Comparison of ENCODE assay signal across 8 cellular contexts in the genomic region with DNA sequence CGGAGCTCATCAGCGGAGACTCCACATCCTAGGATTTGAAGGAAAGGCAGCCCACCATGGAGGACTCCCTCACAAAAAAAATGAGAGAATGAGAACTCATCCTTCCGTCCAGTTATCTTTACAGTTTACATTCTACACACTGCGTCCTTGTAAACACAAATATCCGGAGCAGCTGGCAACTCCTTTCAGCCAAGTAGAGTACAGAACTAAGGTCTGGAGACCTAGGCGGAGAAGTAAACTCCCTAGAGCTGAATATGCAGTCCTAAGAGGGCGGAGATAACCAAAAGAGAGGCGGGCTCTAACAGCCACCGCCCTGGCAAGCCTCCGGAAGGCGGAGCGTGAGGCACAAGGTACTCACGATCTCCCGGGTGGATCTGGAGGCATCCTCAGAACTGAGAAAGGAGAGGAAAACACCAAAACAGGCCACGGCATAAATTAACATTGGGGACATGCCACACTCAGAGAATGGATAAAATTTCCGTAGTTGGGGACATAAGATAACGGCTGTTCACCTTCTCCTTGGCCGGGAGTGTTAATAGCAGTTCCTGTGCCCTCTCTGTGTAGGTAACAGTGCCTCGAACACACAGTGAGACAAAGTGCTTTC. TPM values are rescaled to one million over a fixed set of nuclear protein-coding genes. Genes with fewer than 3 reads are reported as not detected.
DNase-seq lines count a peak whose midpoint lies in the region; ATAC-seq and TF ChIP-seq lines count a peak whose summit lies in the region.

No MANE protein-coding gene starts in this region.

- H3K4me1 ChIP-seq in HEK293 (ENCODE audit: control insufficient read depth, insufficient read depth, low read length) (peaks cover 15% of the 10 kb centered on the region), lower lobe of right lung (peaks cover 26% of the 10 kb centered on the region)

- H3K9me3 ChIP-seq in HEK293 (ENCODE audit: control insufficient read depth, insufficient read depth, low read depth, low read length), result no peaks in the 10 kb centered on the region
- H3K9me3 ChIP-seq in lower lobe of right lung, result no peaks in the 10 kb centered on the region

- peak; percentile 13 to 38 for ATAC-seq in lower lobe of right lung
- no peak for ATAC-seq in HG03342 (IDR thresholded peaks at IDR 0.05; ENCODE audit: unreplicated experiment)

- no peaks in the 10 kb centered on the region for H3K27me3 ChIP-seq in lower lobe of right lung (ENCODE audit: low read depth)

- H3K27ac ChIP-seq in HEK293 (ENCODE audit: extremely low read depth, low read depth, low read length), result peak overlapping the region; percentile 83
- peak overlapping the region; percentile 94 for H3K27ac ChIP-seq in lower lobe of right lung

- H3K36me3 ChIP-seq in HEK293 (ENCODE audit: control insufficient read depth in 2 of 2, insufficient read depth in 1 of 2, low read length in 2 of 2), result peaks cover 0 to 2% of the 10 kb centered on the region in 2 experiments; a peak in 1 of 3 replicates
- H3K36me3 ChIP-seq in lower lobe of right lung, result peaks cover 1% of the 10 kb centered on the region

- POLR2A ChIA-PET in HEK293 (lab: Yijun Ruan, JAX), result interaction anchor here (0.6 to 6.8 kb wide), 34 partner anchors 11 to 1479 kb away, joined by 3 to 242 read pairs (median 5); partner anchors contain the start of genes COMMD4, IMP3, MAN2C1 and PPCDC

- DNase-seq in AG08395 (ENCODE audit: low spot score) (peak; percentile 48), NCI-H748 (lab: John Stamatoyannopoulos, UW; ENCODE audit: unreplicated experiment) (peak; percentile 81), dermis microvascular lymphatic vessel endothelial cell (ENCODE audit: low read depth in 2 of 2) (peak; percentile 48 to 81), lower lobe of right lung (peak; percentile 88)
- DNase-seq in activated CD4-positive, alpha-beta T cell treated with anti-CD3 and anti-CD28 coated beads, Interleukin-2, amount 50 U/mL, for 4 hours, result peak; percentile 71
- peak; percentile 53 to 79 (median 61) for DNase-seq in stimulated activated CD4-positive, alpha-beta T cell treated with anti-CD3 and anti-CD28 coated beads, TNF-alpha, amount 100 ng/mL, for 24 hours (ENCODE audit: low read depth in 3 of 3)

- TF ChIP-seq CTCF in HEK293 (tag by site-specific recombination; IDR thresholded peaks at IDR 0.05) (no peak), lower lobe of right lung (IDR thresholded peaks at IDR 0.05) (no peak)

- CTCF ChIA-PET in HEK293 (lab: Yijun Ruan, JAX), result interaction anchor here (0.6 to 7.5 kb wide), 8 partner anchors 32 to 270 kb away, joined by 3 to 63 read pairs (median 4); partner anchors contain the start of gene MAN2C1

- intact Hi-C loops in lower lobe of right lung (cut with DNase I), result no loop called here

- H3K4me3 ChIP-seq in HEK293 (ENCODE audit: low read depth, low read length) (peak overlapping the region; percentile 56), lower lobe of right lung (peak overlapping the region; percentile 96)

TF ChIP-seq in HEK293, 187 proteins besides CTCF, POLR2A, EP300 and RAD21 (continues in another document):
- TF ChIP-seq ZNF302 (tag by site-specific recombination; IDR thresholded peaks at IDR 0.05; ENCODE audit: low read depth) (no peak), ZNF24 (tag by site-specific recombination; IDR thresholded peaks at IDR 0.05) (0 out of 2 replicates have a peak, but pooled peaks have one; percentile 15), ZNF221 (tag by site-specific recombination; IDR thresholded peaks at IDR 0.05; ENCODE audit: borderline replicate concordance) (no peak), ZNF157 (tag by site-specific recombination; IDR thresholded peaks at IDR 0.05) (no peak), TCF7L2 (IDR thresholded peaks at IDR 0.05; ENCODE audit: borderline replicate concordance, low read depth, low read length) (no peak), KLF10 (tag by site-specific recombination; IDR thresholded peaks at IDR 0.05) (peak; percentile 83), ZNF335 (tag by site-specific recombination; conservative IDR thresholded peaks at IDR 0.05) (peak; percentile 69), PRDM1 (tag by site-specific recombination; IDR thresholded peaks at IDR 0.05) (peak; percentile 74), ZNF202 (tag by site-specific recombination; IDR thresholded peaks at IDR 0.05; ENCODE audit: borderline replicate concordance) (no peak), ZNF514 (tag by site-specific recombination; IDR thresholded peaks at IDR 0.05) (no peak), ZNF624 (tag by site-specific recombination; IDR thresholded peaks at IDR 0.05) (no peak), ZNF791 (tag by site-specific recombination; IDR thresholded peaks at IDR 0.05) (no peak), SCRT2 (tag by site-specific recombination; IDR thresholded peaks at IDR 0.05) (no peak), ZNF521 (tag by site-specific recombination; IDR thresholded peaks at IDR 0.05) (no peak), OVOL3 (tag by site-specific recombination; IDR thresholded peaks at IDR 0.05) (no peak), ZNF777 (tag by site-specific recombination; IDR thresholded peaks at IDR 0.05; ENCODE audit: borderline replicate concordance) (no peak), ZNF133 (tag by site-specific recombination; IDR thresholded peaks at IDR 0.05) (no peak), ZNF239 (tag by site-specific recombination; IDR thresholded peaks at IDR 0.05) (no peak)
- TF ChIP-seq, protein P1, sequence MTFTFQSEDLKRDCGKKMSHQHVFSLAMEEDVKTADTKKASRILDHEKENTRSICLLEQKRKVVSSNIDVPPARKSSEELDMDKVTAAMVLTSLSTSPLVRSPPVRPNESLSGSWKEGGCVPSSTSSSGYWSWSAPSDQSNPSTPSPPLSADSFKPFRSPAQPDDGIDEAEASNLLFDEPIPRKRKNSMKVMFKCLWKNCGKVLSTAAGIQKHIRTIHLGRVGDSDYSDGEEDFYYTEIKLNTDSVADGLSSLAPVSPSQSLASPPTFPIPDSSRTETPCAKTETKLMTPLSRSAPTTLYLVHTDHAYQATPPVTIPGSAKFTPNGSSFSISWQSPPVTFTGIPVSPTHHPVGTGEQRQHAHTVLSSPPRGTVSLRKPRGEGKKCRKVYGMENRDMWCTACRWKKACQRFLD (tag by site-specific recombination; IDR thresholded peaks at IDR 0.05), result no peak
- TF ChIP-seq, protein P2, sequence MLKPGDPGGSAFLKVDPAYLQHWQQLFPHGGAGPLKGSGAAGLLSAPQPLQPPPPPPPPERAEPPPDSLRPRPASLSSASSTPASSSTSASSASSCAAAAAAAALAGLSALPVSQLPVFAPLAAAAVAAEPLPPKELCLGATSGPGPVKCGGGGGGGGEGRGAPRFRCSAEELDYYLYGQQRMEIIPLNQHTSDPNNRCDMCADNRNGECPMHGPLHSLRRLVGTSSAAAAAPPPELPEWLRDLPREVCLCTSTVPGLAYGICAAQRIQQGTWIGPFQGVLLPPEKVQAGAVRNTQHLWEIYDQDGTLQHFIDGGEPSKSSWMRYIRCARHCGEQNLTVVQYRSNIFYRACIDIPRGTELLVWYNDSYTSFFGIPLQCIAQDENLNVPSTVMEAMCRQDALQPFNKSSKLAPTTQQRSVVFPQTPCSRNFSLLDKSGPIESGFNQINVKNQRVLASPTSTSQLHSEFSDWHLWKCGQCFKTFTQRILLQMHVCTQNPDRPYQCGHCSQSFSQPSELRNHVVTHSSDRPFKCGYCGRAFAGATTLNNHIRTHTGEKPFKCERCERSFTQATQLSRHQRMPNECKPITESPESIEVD (tag by site-specific recombination; IDR thresholded peaks at IDR 0.05), result no peak
- TF ChIP-seq, protein P3, sequence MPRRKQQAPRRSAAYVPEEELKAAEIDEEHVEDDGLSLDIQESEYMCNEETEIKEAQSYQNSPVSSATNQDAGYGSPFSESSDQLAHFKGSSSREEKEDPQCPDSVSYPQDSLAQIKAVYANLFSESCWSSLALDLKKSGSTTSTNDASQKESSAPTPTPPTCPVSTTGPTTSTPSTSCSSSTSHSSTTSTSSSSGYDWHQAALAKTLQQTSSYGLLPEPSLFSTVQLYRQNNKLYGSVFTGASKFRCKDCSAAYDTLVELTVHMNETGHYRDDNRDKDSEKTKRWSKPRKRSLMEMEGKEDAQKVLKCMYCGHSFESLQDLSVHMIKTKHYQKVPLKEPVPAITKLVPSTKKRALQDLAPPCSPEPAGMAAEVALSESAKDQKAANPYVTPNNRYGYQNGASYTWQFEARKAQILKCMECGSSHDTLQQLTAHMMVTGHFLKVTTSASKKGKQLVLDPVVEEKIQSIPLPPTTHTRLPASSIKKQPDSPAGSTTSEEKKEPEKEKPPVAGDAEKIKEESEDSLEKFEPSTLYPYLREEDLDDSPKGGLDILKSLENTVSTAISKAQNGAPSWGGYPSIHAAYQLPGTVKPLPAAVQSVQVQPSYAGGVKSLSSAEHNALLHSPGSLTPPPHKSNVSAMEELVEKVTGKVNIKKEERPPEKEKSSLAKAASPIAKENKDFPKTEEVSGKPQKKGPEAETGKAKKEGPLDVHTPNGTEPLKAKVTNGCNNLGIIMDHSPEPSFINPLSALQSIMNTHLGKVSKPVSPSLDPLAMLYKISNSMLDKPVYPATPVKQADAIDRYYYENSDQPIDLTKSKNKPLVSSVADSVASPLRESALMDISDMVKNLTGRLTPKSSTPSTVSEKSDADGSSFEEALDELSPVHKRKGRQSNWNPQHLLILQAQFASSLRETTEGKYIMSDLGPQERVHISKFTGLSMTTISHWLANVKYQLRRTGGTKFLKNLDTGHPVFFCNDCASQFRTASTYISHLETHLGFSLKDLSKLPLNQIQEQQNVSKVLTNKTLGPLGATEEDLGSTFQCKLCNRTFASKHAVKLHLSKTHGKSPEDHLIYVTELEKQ (tag by site-specific recombination; IDR thresholded peaks at IDR 0.05; ENCODE audit: borderline replicate concordance), result no peak; the same call in 1 of the 2 replicates
- TF ChIP-seq, protein P4, sequence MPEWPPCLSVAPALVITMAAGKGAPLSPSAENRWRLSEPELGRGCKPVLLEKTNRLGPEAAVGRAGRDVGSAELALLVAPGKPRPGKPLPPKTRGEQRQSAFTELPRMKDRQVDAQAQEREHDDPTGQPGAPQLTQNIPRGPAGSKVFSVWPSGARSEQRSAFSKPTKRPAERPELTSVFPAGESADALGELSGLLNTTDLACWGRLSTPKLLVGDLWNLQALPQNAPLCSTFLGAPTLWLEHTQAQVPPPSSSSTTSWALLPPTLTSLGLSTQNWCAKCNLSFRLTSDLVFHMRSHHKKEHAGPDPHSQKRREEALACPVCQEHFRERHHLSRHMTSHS (tag by site-specific recombination; IDR thresholded peaks at IDR 0.05), result no peak

RNA-seq across cellular contexts. Expression of gene SIN3A, which starts 1.0 kb away (rescaled TPM):
- total RNA-seq in dermis microvascular lymphatic vessel endothelial cell, result 23.1 and 29.6 TPM in 2 replicates
- total RNA-seq in lower lobe of right lung, result 51.6 TPM
